ENCODE assay signal across 1 cellular context in the genomic region with DNA sequence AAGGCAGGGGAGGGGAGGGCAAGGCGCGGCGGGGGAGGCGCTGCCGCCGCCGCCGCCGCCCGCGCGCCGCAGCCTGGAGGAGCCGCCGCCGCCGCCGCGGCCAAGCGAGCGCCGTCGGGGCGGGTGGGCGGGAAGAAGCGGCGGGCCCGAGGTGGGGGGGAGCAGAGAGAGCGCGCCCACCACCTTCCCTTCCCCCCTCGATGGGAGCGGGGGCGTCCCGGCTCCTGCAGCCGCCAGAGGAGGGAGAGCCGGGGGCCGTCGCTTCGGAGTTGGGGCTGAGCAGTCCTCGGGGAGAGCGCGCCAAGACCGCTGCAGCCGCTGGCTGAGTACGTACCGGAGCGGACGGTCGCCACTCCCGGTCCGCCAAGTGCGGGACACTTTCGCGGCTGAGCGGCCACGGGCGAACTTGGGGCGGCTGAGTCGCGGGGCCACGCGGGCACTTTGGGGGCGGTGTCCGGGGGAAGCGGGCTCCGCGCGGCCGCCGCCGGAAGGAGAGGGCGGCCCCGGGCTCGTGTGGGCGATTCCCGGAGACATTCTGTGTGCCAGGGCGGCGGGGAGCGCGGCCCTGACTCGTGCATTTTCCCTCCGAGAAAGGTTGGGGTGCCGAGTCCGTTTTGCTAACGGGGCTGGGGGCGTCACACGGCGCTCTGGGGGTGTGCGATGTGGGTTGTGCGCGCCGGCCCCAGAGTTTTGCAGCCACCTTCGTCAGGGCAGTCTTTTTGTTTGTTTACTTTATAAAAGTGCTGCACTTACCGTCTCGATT.
TF ChIP-seq lines count a peak whose summit lies in the region.

A gene with protein sequence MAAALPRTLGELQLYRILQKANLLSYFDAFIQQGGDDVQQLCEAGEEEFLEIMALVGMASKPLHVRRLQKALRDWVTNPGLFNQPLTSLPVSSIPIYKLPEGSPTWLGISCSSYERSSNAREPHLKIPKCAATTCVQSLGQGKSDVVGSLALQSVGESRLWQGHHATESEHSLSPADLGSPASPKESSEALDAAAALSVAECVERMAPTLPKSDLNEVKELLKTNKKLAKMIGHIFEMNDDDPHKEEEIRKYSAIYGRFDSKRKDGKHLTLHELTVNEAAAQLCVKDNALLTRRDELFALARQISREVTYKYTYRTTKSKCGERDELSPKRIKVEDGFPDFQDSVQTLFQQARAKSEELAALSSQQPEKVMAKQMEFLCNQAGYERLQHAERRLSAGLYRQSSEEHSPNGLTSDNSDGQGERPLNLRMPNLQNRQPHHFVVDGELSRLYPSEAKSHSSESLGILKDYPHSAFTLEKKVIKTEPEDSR (plus strand): TSS at position 49 of the 763 bp plus-strand sequence. CDS start 10,094 bp downstream, outside the sequence.

TF ChIP-seq in GM12878, 131 proteins besides CTCF, POLR2A, EP300 and RAD21 (continued from another document):
- TF ChIP-seq, protein P1, sequence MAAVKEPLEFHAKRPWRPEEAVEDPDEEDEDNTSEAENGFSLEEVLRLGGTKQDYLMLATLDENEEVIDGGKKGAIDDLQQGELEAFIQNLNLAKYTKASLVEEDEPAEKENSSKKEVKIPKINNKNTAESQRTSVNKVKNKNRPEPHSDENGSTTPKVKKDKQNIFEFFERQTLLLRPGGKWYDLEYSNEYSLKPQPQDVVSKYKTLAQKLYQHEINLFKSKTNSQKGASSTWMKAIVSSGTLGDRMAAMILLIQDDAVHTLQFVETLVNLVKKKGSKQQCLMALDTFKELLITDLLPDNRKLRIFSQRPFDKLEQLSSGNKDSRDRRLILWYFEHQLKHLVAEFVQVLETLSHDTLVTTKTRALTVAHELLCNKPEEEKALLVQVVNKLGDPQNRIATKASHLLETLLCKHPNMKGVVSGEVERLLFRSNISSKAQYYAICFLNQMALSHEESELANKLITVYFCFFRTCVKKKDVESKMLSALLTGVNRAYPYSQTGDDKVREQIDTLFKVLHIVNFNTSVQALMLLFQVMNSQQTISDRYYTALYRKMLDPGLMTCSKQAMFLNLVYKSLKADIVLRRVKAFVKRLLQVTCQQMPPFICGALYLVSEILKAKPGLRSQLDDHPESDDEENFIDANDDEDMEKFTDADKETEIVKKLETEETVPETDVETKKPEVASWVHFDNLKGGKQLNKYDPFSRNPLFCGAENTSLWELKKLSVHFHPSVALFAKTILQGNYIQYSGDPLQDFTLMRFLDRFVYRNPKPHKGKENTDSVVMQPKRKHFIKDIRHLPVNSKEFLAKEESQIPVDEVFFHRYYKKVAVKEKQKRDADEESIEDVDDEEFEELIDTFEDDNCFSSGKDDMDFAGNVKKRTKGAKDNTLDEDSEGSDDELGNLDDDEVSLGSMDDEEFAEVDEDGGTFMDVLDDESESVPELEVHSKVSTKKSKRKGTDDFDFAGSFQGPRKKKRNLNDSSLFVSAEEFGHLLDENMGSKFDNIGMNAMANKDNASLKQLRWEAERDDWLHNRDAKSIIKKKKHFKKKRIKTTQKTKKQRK (IDR thresholded peaks at IDR 0.05; ENCODE audit: low read depth, low read length), result no peak
- TF ChIP-seq RB1 (IDR thresholded peaks at IDR 0.05; ENCODE audit: borderline replicate concordance) (peak; percentile 64; the same call in 1 of the 2 replicates), BHLHE40 (IDR thresholded peaks at IDR 0.05; ENCODE audit: borderline replicate concordance in 1 of 2, low read depth in 2 of 2, low read length in 1 of 2) (peak in 1 of 2 experiments; percentile 60; a peak in 1 of 4 replicates), IKZF2 (IDR thresholded peaks at IDR 0.05) (peak in 1 of 2 experiments; percentile 21; a peak in 1 of 4 replicates), CEBPB (IDR thresholded peaks at IDR 0.05; ENCODE audit: borderline replicate concordance in 1 of 2, low read depth in 2 of 2, low read length in 2 of 2) (no peak), DPF2 (IDR thresholded peaks at IDR 0.05) (peak; percentile 64; the same call in 1 of the 2 replicates), IKZF1 (conservative IDR thresholded peaks at IDR 0.05) (peak; percentile 54), POLR2AphosphoS5 (IDR thresholded peaks at IDR 0.05; ENCODE audit: low read length) (peak; percentile 56; the same call in 1 of the 2 replicates), CHD1 (IDR thresholded peaks at IDR 0.05; ENCODE audit: low read depth, low read length) (0 out of 2 replicates have a peak, but pooled peaks have one; percentile 56), LARP7 (IDR thresholded peaks at IDR 0.05) (peak; percentile 77), MXI1 (IDR thresholded peaks at IDR 0.05; ENCODE audit: low read depth, low read length) (peak; percentile 64), RFX5 (IDR thresholded peaks at IDR 0.05; ENCODE audit: low read depth, low read length) (no peak), SMARCA5 (IDR thresholded peaks at IDR 0.05) (peak; percentile 31; the same call in 1 of the 2 replicates), EGR1 (IDR thresholded peaks at IDR 0.05; ENCODE audit: borderline replicate concordance in 1 of 2, low read depth in 2 of 2, low read length in 2 of 2) (peak in 1 of 2 experiments; percentile 76; a peak in 2 of 3 replicates)
- TF ChIP-seq, protein P2, sequence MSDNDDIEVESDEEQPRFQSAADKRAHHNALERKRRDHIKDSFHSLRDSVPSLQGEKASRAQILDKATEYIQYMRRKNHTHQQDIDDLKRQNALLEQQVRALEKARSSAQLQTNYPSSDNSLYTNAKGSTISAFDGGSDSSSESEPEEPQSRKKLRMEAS (IDR thresholded peaks at IDR 0.05; ENCODE audit: low read depth, low read length), result peak; percentile 64
- TF ChIP-seq, protein P3, sequence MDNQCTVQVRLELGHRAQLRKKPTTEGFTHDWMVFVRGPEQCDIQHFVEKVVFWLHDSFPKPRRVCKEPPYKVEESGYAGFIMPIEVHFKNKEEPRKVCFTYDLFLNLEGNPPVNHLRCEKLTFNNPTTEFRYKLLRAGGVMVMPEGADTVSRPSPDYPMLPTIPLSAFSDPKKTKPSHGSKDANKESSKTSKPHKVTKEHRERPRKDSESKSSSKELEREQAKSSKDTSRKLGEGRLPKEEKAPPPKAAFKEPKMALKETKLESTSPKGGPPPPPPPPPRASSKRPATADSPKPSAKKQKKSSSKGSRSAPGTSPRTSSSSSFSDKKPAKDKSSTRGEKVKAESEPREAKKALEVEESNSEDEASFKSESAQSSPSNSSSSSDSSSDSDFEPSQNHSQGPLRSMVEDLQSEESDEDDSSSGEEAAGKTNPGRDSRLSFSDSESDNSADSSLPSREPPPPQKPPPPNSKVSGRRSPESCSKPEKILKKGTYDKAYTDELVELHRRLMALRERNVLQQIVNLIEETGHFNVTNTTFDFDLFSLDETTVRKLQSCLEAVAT (IDR thresholded peaks at IDR 0.05), result 0 out of 2 replicates have a peak, but pooled peaks have one; percentile 8
- TF ChIP-seq, protein P4, sequence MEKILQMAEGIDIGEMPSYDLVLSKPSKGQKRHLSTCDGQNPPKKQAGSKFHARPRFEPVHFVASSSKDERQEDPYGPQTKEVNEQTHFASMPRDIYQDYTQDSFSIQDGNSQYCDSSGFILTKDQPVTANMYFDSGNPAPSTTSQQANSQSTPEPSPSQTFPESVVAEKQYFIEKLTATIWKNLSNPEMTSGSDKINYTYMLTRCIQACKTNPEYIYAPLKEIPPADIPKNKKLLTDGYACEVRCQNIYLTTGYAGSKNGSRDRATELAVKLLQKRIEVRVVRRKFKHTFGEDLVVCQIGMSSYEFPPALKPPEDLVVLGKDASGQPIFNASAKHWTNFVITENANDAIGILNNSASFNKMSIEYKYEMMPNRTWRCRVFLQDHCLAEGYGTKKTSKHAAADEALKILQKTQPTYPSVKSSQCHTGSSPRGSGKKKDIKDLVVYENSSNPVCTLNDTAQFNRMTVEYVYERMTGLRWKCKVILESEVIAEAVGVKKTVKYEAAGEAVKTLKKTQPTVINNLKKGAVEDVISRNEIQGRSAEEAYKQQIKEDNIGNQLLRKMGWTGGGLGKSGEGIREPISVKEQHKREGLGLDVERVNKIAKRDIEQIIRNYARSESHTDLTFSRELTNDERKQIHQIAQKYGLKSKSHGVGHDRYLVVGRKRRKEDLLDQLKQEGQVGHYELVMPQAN (conservative IDR thresholded peaks at IDR 0.05), result peak; percentile 57
